In the genomic region with DNA sequence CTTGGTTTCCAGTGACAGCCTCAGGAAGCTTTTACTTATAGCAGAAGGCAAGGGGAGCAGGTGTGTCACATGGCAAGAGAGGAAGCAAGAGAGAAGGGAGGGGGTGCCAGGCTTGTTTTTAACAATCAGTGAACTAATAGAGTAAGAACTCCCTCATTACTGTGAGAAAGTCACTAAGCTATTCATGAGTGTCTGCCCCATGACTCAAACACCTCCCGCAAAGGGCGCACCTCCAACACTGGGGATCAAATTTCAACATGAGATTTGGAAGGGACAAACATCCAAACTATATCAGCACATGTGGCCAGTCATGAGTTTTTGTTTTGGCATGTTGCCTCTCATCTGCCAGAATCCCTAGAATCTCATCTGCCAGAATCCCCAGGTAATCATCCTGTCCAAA, we compare ENCODE assay signal across 24 cellular contexts.
A peak's percentile ranks its signal among the peaks of the same experiment; 100 is the strongest.
DNase-seq lines count a peak whose midpoint lies in the region; ATAC-seq and TF ChIP-seq lines count a peak whose summit lies in the region.
"Had no signal": no experiment of that assay in that cellular context is flagged by ENCODE, and none has a peak within 500 bp of the region (broad histone marks: within the 10 kb centered on the region; RNA-seq: fewer than 3 reads in every experiment).

No MANE protein-coding gene starts in this region.

- no peak overlapping the region for H3K27ac ChIP-seq in substantia nigra (ENCODE audit: low read depth, low read length, poor library complexity, severe bottlenecking)
- H3K27ac ChIP-seq: coronary artery, SK-N-MC, suprapubic skin had no signal

- in situ Hi-C loops in GM13976 (cut with MboI; ENCODE audit: low sequenced_read_pairs, unreplicated experiment): loop anchor here (25.0 kb wide), 1 partner anchor 418 kb away; a partner anchor contains a TSS

- peak; percentile 8 for DNase-seq in A172 (ENCODE audit: low spot score)
- DNase-seq in HCEC 1CT: peak; percentile 62
- DNase-seq in astrocyte of the hippocampus (ENCODE audit: low read depth, low spot score): peak; percentile 62
- DNase-seq in fibroblast of the aortic adventitia (ENCODE audit: low read depth): peak; percentile 28
- DNase-seq in GM13976 (ENCODE audit: low spot score): no peak
- DNase-seq in dermis blood vessel endothelial cell: no peak
- DNase-seq in substantia nigra (lab: John Stamatoyannopoulos, UW): no peak
- no peak for DNase-seq in natural killer cell
- DNase-seq: activated CD4-positive, alpha-beta T cell treated with anti-CD3 and anti-CD28 coated beads, Interleukin-2, amount 10 ng/mL, durations not matched to agents 7 days and 5 days; C1 segment of cervical spinal cord; Calu3; H9; Karpas-422; NCI-H1092 treated with DMSO at 0.1 percent for 48 hours; NCI-H2081 treated with DMSO at 0.1 percent for 48 hours; RPMI8226; T-helper 17 cell had no signal

- ATAC-seq in natural killer cell: no peak
- ATAC-seq: T-helper 17 cell had no signal

- H3K4me1 Mint-ChIP-seq in natural killer cell: no peaks in the 10 kb centered on the region
- H3K4me1 Mint-ChIP-seq: activated CD4-positive, alpha-beta T cell treated with anti-CD3 and anti-CD28 coated beads, Interleukin-2, amount 10 ng/mL, durations not matched to agents 7 days and 5 days; T-helper 17 cell had no signal

- H3K27ac Mint-ChIP-seq in natural killer cell: no peak overlapping the region
- H3K27ac Mint-ChIP-seq: activated CD4-positive, alpha-beta T cell treated with anti-CD3 and anti-CD28 coated beads, Interleukin-2, amount 10 ng/mL, durations not matched to agents 7 days and 5 days; activated naive CD8-positive, alpha-beta T cell; activated T-helper 1 cell treated with anti-CD3 and anti-CD28 coated beads, Interleukin-12 subunit alpha, Interleukin-12 subunit beta, Interleukin-2, Interleukin-4 antibody, amounts not matched to agents 30 ng/mL and 10 ng/mL and 1 ng/mL, durations not matched to agents 14 hours and 24 hours and 36 hours; progenitor cell of endocrine pancreas had no signal

- H3K27me3 Mint-ChIP-seq in natural killer cell (ENCODE audit: low read depth in 2 of 2): peaks cover 0 to 8% of the 10 kb centered on the region in 2 donors
- H3K27me3 Mint-ChIP-seq: activated CD4-positive, alpha-beta T cell treated with anti-CD3 and anti-CD28 coated beads, Interleukin-2, amount 10 ng/mL, durations not matched to agents 7 days and 5 days; activated naive CD8-positive, alpha-beta T cell; brain; progenitor cell of endocrine pancreas had no signal

- no peaks in the 10 kb centered on the region for H3K36me3 Mint-ChIP-seq in natural killer cell
- H3K36me3 Mint-ChIP-seq: activated naive CD8-positive, alpha-beta T cell; brain had no signal

- no peak overlapping the region for H3K4me3 Mint-ChIP-seq in natural killer cell
- H3K4me3 Mint-ChIP-seq: activated CD4-positive, alpha-beta T cell treated with anti-CD3 and anti-CD28 coated beads, Interleukin-2, amount 10 ng/mL, durations not matched to agents 7 days and 5 days; activated naive CD8-positive, alpha-beta T cell; activated T-helper 1 cell treated with anti-CD3 and anti-CD28 coated beads, Interleukin-12 subunit alpha, Interleukin-12 subunit beta, Interleukin-2, Interleukin-4 antibody, amounts not matched to agents 30 ng/mL and 10 ng/mL and 1 ng/mL, durations not matched to agents 14 hours and 24 hours and 36 hours; brain; H9; T-helper 17 cell had no signal

- intact Hi-C loops in natural killer cell (cut with micrococcal nuclease): no loop called here

- no peak for TF ChIP-seq CTCF in fibroblast of the aortic adventitia (IDR thresholded peaks at IDR 0.05; ENCODE audit: insufficient read depth, low read length)
- no peak for TF ChIP-seq CTCF in GM13976 (IDR thresholded peaks at IDR 0.05; ENCODE audit: borderline replicate concordance, control extremely low read depth, extremely low read depth, insufficient read depth, missing control alignments)
- no peak for TF ChIP-seq CTCF in natural killer cell (IDR thresholded peaks at IDR 0.05)

- H3K9me3 Mint-ChIP-seq in natural killer cell: no peaks in the 10 kb centered on the region
- H3K9me3 Mint-ChIP-seq: activated CD4-positive, alpha-beta T cell treated with anti-CD3 and anti-CD28 coated beads, Interleukin-2, amount 10 ng/mL, durations not matched to agents 7 days and 5 days; activated T-helper 1 cell treated with anti-CD3 and anti-CD28 coated beads, Interleukin-12 subunit alpha, Interleukin-12 subunit beta, Interleukin-2, Interleukin-4 antibody, amounts not matched to agents 30 ng/mL and 10 ng/mL and 1 ng/mL, durations not matched to agents 14 hours and 24 hours and 36 hours; H9 had no signal

- no peak overlapping the region for H3K4me3 ChIP-seq in fibroblast of the aortic adventitia (ENCODE audit: low read depth, low read length)
- H3K4me3 ChIP-seq: coronary artery, SK-N-MC, suprapubic skin had no signal

Comparison
In these comparisons a context has a peak if more than half of its experiments do, and no peak if none do; other contexts are left out.
1. DNase-seq: peak in A172 (single experiment), HCEC 1CT (single experiment), astrocyte of the hippocampus (single experiment) and fibroblast of the aortic adventitia (single experiment); none in GM13976 (single experiment), dermis blood vessel endothelial cell (single experiment), substantia nigra (0 of 49) and natural killer cell (single experiment).